In genomic region chr11:68583047-68583446, GRCh38 we compare ENCODE assay signal across 17 cellular contexts.
A peak's percentile ranks its signal among the peaks of the same experiment; 100 is the strongest.
DNase-seq lines count a peak whose midpoint lies in the region; ATAC-seq and TF ChIP-seq lines count a peak whose summit lies in the region.
"Had no signal": no experiment of that assay in that cellular context is flagged by ENCODE, and none has a peak within 500 bp of the region (broad histone marks: within the 10 kb centered on the region; RNA-seq: fewer than 3 reads in every experiment).

No MANE protein-coding gene starts in this region.

- POLR2A ChIA-PET in GM10248 (lab: Yijun Ruan, JAX) = no interaction called here

- CTCF ChIA-PET in GM10248 (lab: Yijun Ruan, JAX) = interaction anchor here (1.0 to 2.0 kb wide), 6 partner anchors 8 to 36 kb away, joined by 3 to 15 read pairs (median 4); no protein-coding TSS in a partner anchor

- H3K4me3 ChIP-seq in ACC112 (ENCODE audit: low read depth, low read length) = no peak overlapping the region
- H3K4me3 ChIP-seq in brain microvascular endothelial cell (ENCODE audit: low read depth, low read length) = no peak overlapping the region
- H3K4me3 ChIP-seq: colonic mucosa had no signal

- H3K4me1 ChIP-seq in ACC112 (ENCODE audit: control insufficient read depth, insufficient read depth, low read length, unreplicated experiment) = peaks cover 24% of the 10 kb centered on the region
- H3K4me1 ChIP-seq: colonic mucosa had no signal

- peak; percentile 38 for DNase-seq in GM03348 (ENCODE audit: low spot score)
- DNase-seq in brain microvascular endothelial cell = peak; percentile 42
- DNase-seq in iris pigment epithelial cell (ENCODE audit: low read depth) = peak; percentile 80
- DNase-seq in NCI-H1092 (lab: John Stamatoyannopoulos, UW) = no peak
- no peak for DNase-seq in GM10248 (ENCODE audit: extremely low spot score)
- DNase-seq: activated gamma-delta T cell; CD8-positive, alpha-beta memory T cell; colonic mucosa; GOT3; hippocampal formation; NCI-H1417; posterior cingulate gyrus; stimulated activated CD4-positive, alpha-beta T cell treated with anti-CD3 and anti-CD28 coated beads, Interleukin-2, amount 100 ng/mL, for 24 hours; stimulated activated naive B cell treated with anti-CD40 and anti-IgM and Interleukin-4, amounts not matched to agents 10 μg/mL and 1 μg/mL and 100 μg/mL, for 72 hours had no signal

- H3K79me2 ChIP-seq in ACC112 (ENCODE audit: control insufficient read depth, insufficient read depth, low read length, unreplicated experiment) = peaks cover 3% of the 10 kb centered on the region

- H3K27ac ChIP-seq in ACC112 (ENCODE audit: low read depth, low read length) = peak overlapping the region; percentile 67
- peak overlapping the region; percentile 59 for H3K27ac ChIP-seq in brain microvascular endothelial cell
- H3K27ac ChIP-seq: colonic mucosa had no signal

- in situ Hi-C loops in brain microvascular endothelial cell (cut with HindIII; ENCODE audit: low pct_ligation_motif_present, low sequenced_read_pairs) = no loop called here

- H3K27me3 ChIP-seq in ACC112 (ENCODE audit: insufficient read depth, low read length) (no peaks in the 10 kb centered on the region), brain microvascular endothelial cell (replicated peaks) (no peaks in the 10 kb centered on the region)
- H3K27me3 ChIP-seq: colonic mucosa had no signal

- H3K36me3 ChIP-seq in ACC112 (ENCODE audit: insufficient read depth, low read length) (peaks cover 38% of the 10 kb centered on the region), brain microvascular endothelial cell (replicated peaks) (peaks cover 14% of the 10 kb centered on the region)

- TF ChIP-seq CTCF in brain microvascular endothelial cell (IDR thresholded peaks at IDR 0.05; ENCODE audit: low read depth, low read length, missing control alignments) = no peak
- TF ChIP-seq CTCF in GM10248 (IDR thresholded peaks at IDR 0.05; ENCODE audit: control extremely low read depth, extremely low read depth, low read depth, missing control alignments) = no peak

- no peak overlapping the region for H2AFZ ChIP-seq in ACC112 (ENCODE audit: low read length, unreplicated experiment)

- ATAC-seq in GM19328 (IDR thresholded peaks at IDR 0.05; ENCODE audit: unreplicated experiment) (no peak), HG03135 (IDR thresholded peaks at IDR 0.05; ENCODE audit: unreplicated experiment) (no peak)
- ATAC-seq: stimulated activated naive B cell treated with anti-CD40 and anti-IgM and Interleukin-4, amounts not matched to agents 10 μg/mL and 1 μg/mL and 100 μg/mL, for 72 hours had no signal

Comparison
In these comparisons a context has a peak if more than half of its experiments do, and no peak if none do; other contexts are left out.
1. DNase-seq: peak in GM03348 (single experiment), brain microvascular endothelial cell (single experiment) and iris pigment epithelial cell (single experiment); none in NCI-H1092 (single experiment) and GM10248 (single experiment).